Comparison of ENCODE assay signal across 8 cellular contexts in genomic region chr10:112953075-112953501, GRCh38. TPM values are rescaled to one million over a fixed set of nuclear protein-coding genes. Genes with fewer than 3 reads are reported as not detected.
A peak's percentile ranks its signal among the peaks of the same experiment; 100 is the strongest.
DNase-seq lines count a peak whose midpoint lies in the region; ATAC-seq and TF ChIP-seq lines count a peak whose summit lies in the region.

No MANE protein-coding gene starts in this region.

- H3K4me1 ChIP-seq in DND-41 (ENCODE audit: insufficient read depth, low read length) = peaks cover 48% of the 10 kb centered on the region
- peaks cover 0 to 50% of the 10 kb centered on the region in 2 donors for H3K4me1 ChIP-seq in right atrium auricular region
- peaks cover 18% of the 10 kb centered on the region for H3K4me1 ChIP-seq in prostate gland (replicated peaks)

- H3K36me3 ChIP-seq in DND-41 (ENCODE audit: insufficient read depth, low read length) = peaks cover 18% of the 10 kb centered on the region
- H3K36me3 ChIP-seq in right atrium auricular region = no peaks in the 10 kb centered on the region
- H3K36me3 ChIP-seq in prostate gland = no peaks in the 10 kb centered on the region

- peaks cover 78% of the 10 kb centered on the region for H3K79me2 ChIP-seq in DND-41 (ENCODE audit: insufficient read depth, low read length)

- DNase-seq in DND-41 = no peak
- no peak for DNase-seq in activated CD8-positive, alpha-beta T cell treated with anti-CD3 and anti-CD28 coated beads for 36 hours
- no peak for DNase-seq in right atrium auricular region (ENCODE audit: low spot score)
- peak; percentile 41 for DNase-seq in prostate gland (ENCODE audit: low spot score)
- no peak for DNase-seq in NCI-H1694 treated with DMSO at 0.1 percent for 48 hours (lab: John Stamatoyannopoulos, UW)
- no peak for DNase-seq in NCI-H1436 treated with DMSO at 0.1 percent for 48 hours (lab: John Stamatoyannopoulos, UW)

- no peak overlapping the region for H2AFZ ChIP-seq in DND-41 (ENCODE audit: low read depth, low read length)

- no peak overlapping the region for H3K27ac ChIP-seq in DND-41 (ENCODE audit: low read length)
- H3K27ac ChIP-seq in right atrium auricular region = peak overlapping the region; percentile 89 to 93
- H3K27ac ChIP-seq in prostate gland = peak overlapping the region; percentile 91 to 98

- POLR2A ChIA-PET in activated CD8-positive, alpha-beta T cell treated with anti-CD3 and anti-CD28 coated beads for 36 hours (lab: Charles Lee) = no interaction called here

- H3K4me1 Mint-ChIP-seq in activated CD8-positive, alpha-beta T cell treated with anti-CD3 and anti-CD28 coated beads for 36 hours (ENCODE audit: low read depth) = peaks cover 27% of the 10 kb centered on the region

- H3K9ac ChIP-seq in DND-41 (ENCODE audit: low read depth, low read length) = 0 out of 2 replicates have a peak overlapping the region, but pooled peaks have one; percentile 84

- no peak for TF ChIP-seq POLR2A in prostate gland (IDR thresholded peaks at IDR 0.05)

- no peak for TF ChIP-seq CTCF in DND-41 (IDR thresholded peaks at IDR 0.05; ENCODE audit: borderline replicate concordance, extremely low read depth, low read length, poor library complexity, severe bottlenecking)
- no peak for TF ChIP-seq CTCF in activated CD8-positive, alpha-beta T cell treated with anti-CD3 and anti-CD28 coated beads for 36 hours (IDR thresholded peaks at IDR 0.05)
- no peak for TF ChIP-seq CTCF in right atrium auricular region (IDR thresholded peaks at IDR 0.05)
- no peak for TF ChIP-seq CTCF in prostate gland (IDR thresholded peaks at IDR 0.05)

- H3K27me3 ChIP-seq in DND-41 (ENCODE audit: insufficient read depth, low read length, poor library complexity) (no peaks in the 10 kb centered on the region), right atrium auricular region (no peaks in the 10 kb centered on the region), prostate gland (replicated peaks; ENCODE audit: insufficient read depth) (no peaks in the 10 kb centered on the region)

- CTCF ChIA-PET in activated CD8-positive, alpha-beta T cell treated with anti-CD3 and anti-CD28 coated beads for 36 hours (lab: Charles Lee) = no interaction called here

- H3K4me2 ChIP-seq in DND-41 (ENCODE audit: insufficient read depth, low read length) = peak overlapping the region; percentile 73

- peaks cover 38% of the 10 kb centered on the region for H3K27me3 Mint-ChIP-seq in activated CD8-positive, alpha-beta T cell treated with anti-CD3 and anti-CD28 coated beads for 36 hours

- H3K4me3 Mint-ChIP-seq in activated CD8-positive, alpha-beta T cell treated with anti-CD3 and anti-CD28 coated beads for 36 hours = peak overlapping the region; percentile 59

- no peaks in the 10 kb centered on the region for H3K9me3 Mint-ChIP-seq in activated CD8-positive, alpha-beta T cell treated with anti-CD3 and anti-CD28 coated beads for 36 hours

- H3K9me3 ChIP-seq in DND-41 (ENCODE audit: insufficient read depth, low read length, severe bottlenecking) = no peaks in the 10 kb centered on the region
- no peaks in the 10 kb centered on the region for H3K9me3 ChIP-seq in right atrium auricular region
- H3K9me3 ChIP-seq in prostate gland = no peaks in the 10 kb centered on the region

- H3K4me3 ChIP-seq in DND-41 (ENCODE audit: low read depth in 1 of 2, low read length in 2 of 2) (no peak overlapping the region), right atrium auricular region (peak overlapping the region; percentile 72 to 89), prostate gland (peak overlapping the region; percentile 68 to 78)

- peaks cover 15% of the 10 kb centered on the region; the same call in 1 of the 2 replicates for H4K20me1 ChIP-seq in DND-41 (ENCODE audit: insufficient read depth, low read length)

- intact Hi-C loops in activated CD8-positive, alpha-beta T cell treated with anti-CD3 and anti-CD28 coated beads for 36 hours (cut with micrococcal nuclease) = no loop called here
- intact Hi-C loops in prostate gland (cut with DNase I) = loop anchor here (5.0 to 10.0 kb wide), 3 partner anchors 174 to 429 kb away; no protein-coding TSS in a partner anchor

- 6% methylated on average over 19 of the region's 19 CpGs for WGBS in prostate gland

- H3K36me3 Mint-ChIP-seq in activated CD8-positive, alpha-beta T cell treated with anti-CD3 and anti-CD28 coated beads for 36 hours (ENCODE audit: low read depth) = no peaks in the 10 kb centered on the region

- ATAC-seq in DND-41 (ENCODE audit: insufficient read depth, low read depth) = no peak
- no peak for ATAC-seq in activated CD8-positive, alpha-beta T cell treated with anti-CD3 and anti-CD28 coated beads for 36 hours
- no peak for ATAC-seq in HG03432 (IDR thresholded peaks at IDR 0.05; ENCODE audit: unreplicated experiment)
- no peak for ATAC-seq in HG02759 (IDR thresholded peaks at IDR 0.05; ENCODE audit: unreplicated experiment)

- no peak overlapping the region for H3K27ac Mint-ChIP-seq in activated CD8-positive, alpha-beta T cell treated with anti-CD3 and anti-CD28 coated beads for 36 hours

RNA-seq across cellular contexts. Expression of gene TCF7L2, which starts 3.0 kb away (rescaled TPM):
- 1 to 10 TPM; 1.5 to 1.6 TPM for total RNA-seq in activated CD8-positive, alpha-beta T cell treated with anti-CD3 and anti-CD28 coated beads for 36 hours
- total RNA-seq in right atrium auricular region (10 to 100 TPM in 1 of 2 donors, 1 to 10 TPM in 1; 8.5 to 11.3 TPM), prostate gland (10 to 100 TPM in 1 of 2 donors, 1 to 10 TPM in 1; 9.8 to 29.8 TPM)

Comparison
In these comparisons a context has a peak if more than half of its experiments do, and no peak if none do; other contexts are left out.
1. H3K4me3 ChIP-seq: peak in right atrium auricular region (2 of 2) and prostate gland (2 of 2); none in DND-41 (0 of 2).